1 cellular context compared by ENCODE assay signal in the genomic region with DNA sequence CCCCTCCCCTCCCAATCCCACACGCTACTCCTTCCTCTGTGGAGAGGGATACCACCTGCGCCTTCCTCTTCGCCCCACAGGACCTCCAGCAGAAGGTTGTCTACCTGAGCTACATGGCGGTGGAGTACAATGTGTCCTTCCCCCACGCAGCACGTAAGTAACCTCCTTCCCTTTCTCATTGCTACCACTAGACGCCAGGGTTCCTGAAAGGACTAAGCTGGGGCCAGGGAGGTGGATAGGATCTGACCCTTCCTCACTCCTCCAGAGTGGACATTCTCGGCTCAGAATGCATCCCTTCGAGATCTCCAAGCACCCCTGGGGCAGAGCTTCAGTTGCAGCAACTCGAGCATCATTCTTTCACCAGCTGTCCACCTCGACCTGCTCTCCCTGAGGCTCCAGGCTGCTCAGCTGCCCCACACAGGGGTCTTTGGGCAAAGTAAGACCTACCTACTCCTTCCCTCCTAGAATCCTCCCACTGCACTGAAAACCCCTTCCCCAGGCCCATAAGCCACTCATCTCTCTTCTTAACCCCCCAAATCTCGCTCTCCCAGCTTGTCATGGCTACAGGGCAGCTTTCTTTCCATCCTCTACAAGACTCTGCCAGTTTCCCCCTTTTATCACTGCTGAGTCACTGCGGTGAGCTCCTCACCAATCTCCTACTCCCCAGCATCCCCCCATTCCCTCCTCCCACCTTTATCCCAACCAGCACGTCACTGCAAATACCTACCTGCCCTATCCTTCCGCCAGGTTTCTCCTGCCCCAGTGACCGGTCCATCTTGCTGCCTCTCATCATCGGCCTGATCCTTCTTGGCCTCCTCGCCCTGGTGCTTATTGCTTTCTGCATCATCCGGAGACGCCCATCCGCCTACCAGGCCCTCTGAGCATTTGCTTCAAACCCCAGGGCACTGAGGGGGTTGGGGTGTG.
TF ChIP-seq lines count a peak whose summit lies in the region.

No MANE protein-coding gene starts in this region.

TF ChIP-seq in HCT116, 20 proteins besides CTCF, POLR2A, EP300 and RAD21:
- TF ChIP-seq, protein P1, sequence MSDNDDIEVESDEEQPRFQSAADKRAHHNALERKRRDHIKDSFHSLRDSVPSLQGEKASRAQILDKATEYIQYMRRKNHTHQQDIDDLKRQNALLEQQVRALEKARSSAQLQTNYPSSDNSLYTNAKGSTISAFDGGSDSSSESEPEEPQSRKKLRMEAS (IDR thresholded peaks at IDR 0.05): no peak
- TF ChIP-seq SRF (IDR thresholded peaks at IDR 0.05; ENCODE audit: low read depth) (no peak), TCF7L2 (IDR thresholded peaks at IDR 0.05; ENCODE audit: borderline replicate concordance, extremely low read depth, insufficient read depth, insufficient read length) (no peak), ZBTB33 (IDR thresholded peaks at IDR 0.05; ENCODE audit: extremely low read depth, insufficient replicate concordance, low read length) (no peak), EZH2 (IDR thresholded peaks at IDR 0.05) (no peak), SIN3A (IDR thresholded peaks at IDR 0.05; ENCODE audit: low read depth) (no peak), CEBPB (IDR thresholded peaks at IDR 0.05; ENCODE audit: low read depth) (no peak), ZFX (IDR thresholded peaks at IDR 0.05) (no peak), JUND (IDR thresholded peaks at IDR 0.05) (no peak), POLR2AphosphoS5 (IDR thresholded peaks at IDR 0.05; ENCODE audit: low read depth, low read length) (no peak), CBX3 (IDR thresholded peaks at IDR 0.05; ENCODE audit: low read depth) (no peak)
- TF ChIP-seq, protein P2, sequence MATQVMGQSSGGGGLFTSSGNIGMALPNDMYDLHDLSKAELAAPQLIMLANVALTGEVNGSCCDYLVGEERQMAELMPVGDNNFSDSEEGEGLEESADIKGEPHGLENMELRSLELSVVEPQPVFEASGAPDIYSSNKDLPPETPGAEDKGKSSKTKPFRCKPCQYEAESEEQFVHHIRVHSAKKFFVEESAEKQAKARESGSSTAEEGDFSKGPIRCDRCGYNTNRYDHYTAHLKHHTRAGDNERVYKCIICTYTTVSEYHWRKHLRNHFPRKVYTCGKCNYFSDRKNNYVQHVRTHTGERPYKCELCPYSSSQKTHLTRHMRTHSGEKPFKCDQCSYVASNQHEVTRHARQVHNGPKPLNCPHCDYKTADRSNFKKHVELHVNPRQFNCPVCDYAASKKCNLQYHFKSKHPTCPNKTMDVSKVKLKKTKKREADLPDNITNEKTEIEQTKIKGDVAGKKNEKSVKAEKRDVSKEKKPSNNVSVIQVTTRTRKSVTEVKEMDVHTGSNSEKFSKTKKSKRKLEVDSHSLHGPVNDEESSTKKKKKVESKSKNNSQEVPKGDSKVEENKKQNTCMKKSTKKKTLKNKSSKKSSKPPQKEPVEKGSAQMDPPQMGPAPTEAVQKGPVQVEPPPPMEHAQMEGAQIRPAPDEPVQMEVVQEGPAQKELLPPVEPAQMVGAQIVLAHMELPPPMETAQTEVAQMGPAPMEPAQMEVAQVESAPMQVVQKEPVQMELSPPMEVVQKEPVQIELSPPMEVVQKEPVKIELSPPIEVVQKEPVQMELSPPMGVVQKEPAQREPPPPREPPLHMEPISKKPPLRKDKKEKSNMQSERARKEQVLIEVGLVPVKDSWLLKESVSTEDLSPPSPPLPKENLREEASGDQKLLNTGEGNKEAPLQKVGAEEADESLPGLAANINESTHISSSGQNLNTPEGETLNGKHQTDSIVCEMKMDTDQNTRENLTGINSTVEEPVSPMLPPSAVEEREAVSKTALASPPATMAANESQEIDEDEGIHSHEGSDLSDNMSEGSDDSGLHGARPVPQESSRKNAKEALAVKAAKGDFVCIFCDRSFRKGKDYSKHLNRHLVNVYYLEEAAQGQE (IDR thresholded peaks at IDR 0.05; ENCODE audit: low read depth): no peak
